8 cellular contexts compared by ENCODE assay signal in genomic region chr4:190020790-190021717, GRCh38. TPM values are rescaled to one million over a fixed set of nuclear protein-coding genes. Genes with fewer than 3 reads are reported as not detected.
DNase-seq lines count a peak whose midpoint lies in the region; ATAC-seq, FAIRE-seq and TF ChIP-seq lines count a peak whose summit lies in the region.

No MANE protein-coding gene starts in this region.

- peak; percentile 38 for FAIRE-seq in GM12878 (lab: Jason Lieb, UNC)

- no peak overlapping the region for H3K4me3 ChIP-seq in GM12878
- peak overlapping the region; percentile 29 to 39 for H3K4me3 ChIP-seq in tibial artery

- POLR2A ChIA-PET in GM12878 (lab: Charles Lee) = no interaction called here

- in situ Hi-C loops in GM12878 (cut with MboI) = no loop called here

- RAD21 ChIA-PET in GM12878 (lab: Charles Lee; ENCODE audit: unreplicated experiment) = no interaction called here

- no peaks in the 10 kb centered on the region for H3K79me2 ChIP-seq in GM12878 (ENCODE audit: control insufficient read depth, insufficient read depth, low read length)

- peaks cover 7% of the 10 kb centered on the region; the same call in 1 of the 3 replicates for H3K9me3 ChIP-seq in GM12878 (replicated peaks; ENCODE audit: control insufficient read depth, insufficient read depth, low read length)
- no peaks in the 10 kb centered on the region for H3K9me3 ChIP-seq in tibial artery

- DNase-seq in activated T-cell treated with anti-CD3 and anti-CD28 coated beads, Interleukin-2, amount 50 U/mL, for 1 hour = peak; percentile 49
- DNase-seq in activated T-cell treated with anti-CD3 and anti-CD28 coated beads for 4 hours (no peak), GM12878 (ENCODE audit: low read depth, low spot score) (no peak), iPS-NIHi7 (ENCODE audit: extremely low spot score) (peak; percentile 86), tibial artery (no peak), COR-L47 (lab: John Stamatoyannopoulos, UW) (no peak)

- no peaks in the 10 kb centered on the region for H3K4me1 ChIP-seq in GM12878 (ENCODE audit: control insufficient read depth, insufficient read depth, low read length)
- H3K4me1 ChIP-seq in tibial artery = peaks cover 0 to 48% (median 40%) of the 10 kb centered on the region in 4 donors

- H3K27ac ChIP-seq in GM12878 (ENCODE audit: control insufficient read depth, insufficient read depth) (no peak overlapping the region), tibial artery (no peak overlapping the region)

- no peaks in the 10 kb centered on the region for H3K27me3 ChIP-seq in GM12878 (replicated peaks in 1 of 2; ENCODE audit: control insufficient read depth in 2 of 2, insufficient read depth in 2 of 2, low read length in 1 of 2)
- peaks cover 0 to 63% of the 10 kb centered on the region in 2 donors for H3K27me3 ChIP-seq in tibial artery

- TF ChIP-seq CTCF in GM12878 (IDR thresholded peaks at IDR 0.05 in 2 of 3, conservative IDR thresholded peaks at IDR 0.05 in 1 of 3; ENCODE audit: control insufficient read depth in 2 of 3, extremely low read depth in 1 of 3, insufficient read depth in 1 of 3, low read depth in 3 of 3, low read length in 3 of 3) (no peak), tibial artery (IDR thresholded peaks at IDR 0.05) (no peak)

- TF ChIP-seq RAD21 in GM12878 (IDR thresholded peaks at IDR 0.05; ENCODE audit: insufficient read depth, low read depth, low read length) = no peak

- H3K36me3 ChIP-seq in GM12878 (ENCODE audit: control insufficient read depth in 2 of 2, insufficient read depth in 2 of 2, low read length in 1 of 2) (no peaks in the 10 kb centered on the region), tibial artery (no peaks in the 10 kb centered on the region)

- no peaks in the 10 kb centered on the region for H4K20me1 ChIP-seq in GM12878 (ENCODE audit: control insufficient read depth, insufficient read depth)

- CTCF ChIA-PET in GM12878 (lab: Yijun Ruan, JAX) = no interaction called here

- no peak for TF ChIP-seq EP300 in GM12878 (IDR thresholded peaks at IDR 0.05; ENCODE audit: borderline replicate concordance in 1 of 2, control insufficient read depth in 1 of 2, low read depth in 2 of 2, low read length in 2 of 2)

- WGBS in GM12878 (ENCODE audit: insufficient coverage, insufficient replicate concordance, low lambda C conversion rate, missing lambda C conversion rate) = 9% methylated on average over 51 of the region's 55 CpGs

- H2AFZ ChIP-seq in GM12878 (ENCODE audit: control insufficient read depth, low read depth, low read length) = no peak overlapping the region

- ATAC-seq in GM12878 (no peak), HG03108 (IDR thresholded peaks at IDR 0.05; ENCODE audit: unreplicated experiment) (no peak), GM18517 (IDR thresholded peaks at IDR 0.05; ENCODE audit: unreplicated experiment) (no peak)

- intact Hi-C loops in GM12878 (cut with micrococcal nuclease; ENCODE audit: unreplicated experiment) (no loop called here), tibial artery (cut with DNase I; ENCODE audit: low total_unique reads) (no loop called here)

- no peak overlapping the region for H3K4me2 ChIP-seq in GM12878 (ENCODE audit: control insufficient read depth, insufficient read depth)

- no peak for TF ChIP-seq POLR2A in GM12878 (IDR thresholded peaks at IDR 0.05; ENCODE audit: low read depth, low read length)

- no peak overlapping the region for H3K9ac ChIP-seq in GM12878 (ENCODE audit: control insufficient read depth, insufficient read depth, low read length)

- SMC1A ChIA-PET in GM12878 (lab: Charles Lee; ENCODE audit: uncharacterized antibody, unreplicated experiment) = no interaction called here

- BruUV-seq in GM12878 (replicated peaks; lab: Mats Ljungman, UMichigan) = no TSS peak

TF ChIP-seq in GM12878, 131 proteins besides CTCF, POLR2A, EP300 and RAD21:
- TF ChIP-seq PAX5 (IDR thresholded peaks at IDR 0.05; ENCODE audit: borderline replicate concordance, low read depth, low read length) (no peak), ZSCAN29 (IDR thresholded peaks at IDR 0.05) (peak; percentile 26; the same call in 1 of the 2 replicates)

RNA-seq across cellular contexts. Expression of gene FRG2, which starts 6.0 kb away (rescaled TPM):
- total RNA-seq in GM12878 (2013; cell fraction: nucleolus; rRNA removed) = not detected in 2 replicates
- total RNA-seq in GM12878 (2014; rRNA removed) (not detected in 2 replicates), GM12878 (2014; rRNA removed; fragmentation: Illumina TruSeq; extraction: Trizol) (not detected in 2 replicates), GM12878 (2021) (not detected in 2 replicates)
- not detected for polyA plus RNA-seq in GM12878 (2011; ENCODE audit: low read depth)
- polyA plus RNA-seq in GM12878 (2011; rRNA removed) (not detected in 2 replicates), GM12878 (2014; fragmentation: Illumina TruSeq; extraction: Trizol) (0.21 TPM in 1 of 2 replicates, not detected in the other), GM12878 (2014; fragmentation: Nextera tagmentation; extraction: Ambion mirVana) (not detected), GM12878 (2014; rRNA removed) (0.04 TPM in 1 of 2 replicates, not detected in the other), GM12878 (2016; fragmentation: Nextera tagmentation; extraction: Ambion mirVana) (not detected)
- polyA plus RNA-seq in GM12878 (2011; cell fraction: cytosol; rRNA removed) = not detected in 2 replicates
- not detected in 2 replicates for polyA plus RNA-seq in GM12878 (2011; cell fraction: nucleus; rRNA removed)
- not detected in 2 replicates for polyA plus RNA-seq in GM12878 (2012)
- polyA minus RNA-seq in GM12878 (2011; rRNA and poly(A)+ RNA removed) = not detected in 2 replicates
- polyA minus RNA-seq in GM12878 (2011; cell fraction: cytosol; rRNA and poly(A)+ RNA removed) = not detected in 2 replicates
- polyA minus RNA-seq in GM12878 (2011; cell fraction: nucleus; rRNA and poly(A)+ RNA removed) = not detected in 2 replicates

RNA-seq across cellular contexts. Expression of gene DBET, which starts 43.2 kb away (rescaled TPM):
- total RNA-seq in GM12878 (2013; cell fraction: nucleolus; rRNA removed) = not detected in 2 replicates
- total RNA-seq in GM12878 (2014; rRNA removed) (not detected in 2 replicates), GM12878 (2014; rRNA removed; fragmentation: Illumina TruSeq; extraction: Trizol) (not detected in 2 replicates), GM12878 (2021) (not detected in 2 replicates)
- polyA plus RNA-seq in GM12878 (2011; ENCODE audit: low read depth) = not detected
- polyA plus RNA-seq in GM12878 (2011; rRNA removed) (not detected in 2 replicates), GM12878 (2014; fragmentation: Illumina TruSeq; extraction: Trizol) (not detected in 2 replicates), GM12878 (2014; fragmentation: Nextera tagmentation; extraction: Ambion mirVana) (not detected), GM12878 (2014; rRNA removed) (not detected in 2 replicates), GM12878 (2016; fragmentation: Nextera tagmentation; extraction: Ambion mirVana) (not detected)
- not detected in 2 replicates for polyA plus RNA-seq in GM12878 (2011; cell fraction: cytosol; rRNA removed)
- polyA plus RNA-seq in GM12878 (2011; cell fraction: nucleus; rRNA removed) = not detected in 2 replicates
- polyA plus RNA-seq in GM12878 (2012) = 0.03 TPM in 1 of 2 replicates, not detected in the other
- polyA minus RNA-seq in GM12878 (2011; rRNA and poly(A)+ RNA removed) = not detected in 2 replicates
- polyA minus RNA-seq in GM12878 (2011; cell fraction: cytosol; rRNA and poly(A)+ RNA removed) = not detected in 2 replicates
- polyA minus RNA-seq in GM12878 (2011; cell fraction: nucleus; rRNA and poly(A)+ RNA removed) = not detected in 2 replicates

Comparison
In these comparisons a context has a peak if more than half of its experiments do, and no peak if none do; other contexts are left out.
1. DNase-seq: peak in activated T-cell treated with anti-CD3 and anti-CD28 coated beads, Interleukin-2, amount 50 U/mL, for 1 hour (single experiment) and iPS-NIHi7 (single experiment); none in activated T-cell treated with anti-CD3 and anti-CD28 coated beads for 4 hours (single experiment), GM12878 (single experiment), tibial artery (0 of 2) and COR-L47 (single experiment).